In the genomic region with DNA sequence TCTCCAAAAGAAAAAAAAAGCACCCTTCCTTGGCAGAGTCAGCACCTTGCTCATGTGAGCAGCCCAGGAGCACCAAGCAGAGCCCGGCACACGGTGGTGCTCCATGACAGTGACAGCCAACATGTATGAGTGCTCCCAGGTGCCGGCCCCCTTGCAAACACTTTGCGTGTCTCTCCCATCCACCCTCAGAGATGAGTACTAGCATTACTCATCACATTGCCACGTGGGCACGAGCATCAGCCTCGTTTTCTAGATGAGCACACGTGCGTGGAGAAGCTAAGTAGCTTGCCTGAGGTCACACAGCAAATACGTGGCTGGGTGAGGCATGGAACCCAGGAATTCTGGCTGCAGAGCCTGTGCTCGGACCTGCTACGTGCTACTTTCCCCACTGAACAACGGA, we compare ENCODE assay signal across 13 cellular contexts.
DNase-seq lines count a peak whose midpoint lies in the region; ATAC-seq and TF ChIP-seq lines count a peak whose summit lies in the region.
"Had no signal": no experiment of that assay in that cellular context is flagged by ENCODE, and none has a peak within 500 bp of the region (broad histone marks: within the 10 kb centered on the region; RNA-seq: fewer than 3 reads in every experiment).

No MANE protein-coding gene starts in this region.

- H3K27me3 ChIP-seq in RWPE2 (ENCODE audit: insufficient read depth, poor library complexity, severe bottlenecking) = no peaks in the 10 kb centered on the region
- peaks cover 20% of the 10 kb centered on the region for H3K27me3 ChIP-seq in upper lobe of right lung
- H3K27me3 ChIP-seq: BLaER1 treated with 17β-estradiol and CSF1 and Interleukin-3, amounts not matched to agents 10 nM and 100 nM; hepatocyte had no signal

- peaks cover 47% of the 10 kb centered on the region for H3K4me1 ChIP-seq in RWPE2 (ENCODE audit: insufficient read depth, poor library complexity, severe bottlenecking)
- H3K4me1 ChIP-seq in upper lobe of right lung = no peaks in the 10 kb centered on the region

- H3K4me3 ChIP-seq in RWPE2 (ENCODE audit: severe bottlenecking) (no peak overlapping the region), upper lobe of right lung (no peak overlapping the region)
- H3K4me3 ChIP-seq: BLaER1 treated with 17β-estradiol and CSF1 and Interleukin-3, amounts not matched to agents 10 nM and 100 nM; hepatocyte had no signal

- in situ Hi-C loops in ACHN (cut with HindIII; ENCODE audit: low pct_ligation_motif_present, low pct_unique_long_range_greater_than_20kb, low sequenced_read_pairs) = loop anchor here (25.0 kb wide), 1 partner anchor 499 kb away; no protein-coding TSS in a partner anchor

- TF ChIP-seq CTCF in RWPE2 (IDR thresholded peaks at IDR 0.05; ENCODE audit: poor library complexity, severe bottlenecking) (no peak), upper lobe of right lung (IDR thresholded peaks at IDR 0.05) (no peak)

- H3K27ac ChIP-seq in RWPE2 (ENCODE audit: poor library complexity, severe bottlenecking) (no peak overlapping the region), upper lobe of right lung (no peak overlapping the region)
- H3K27ac ChIP-seq: BLaER1 treated with 17β-estradiol and CSF1 and Interleukin-3, amounts not matched to agents 10 nM and 100 nM; hepatocyte; HL-60 had no signal

- DNase-seq in ACHN (peak; percentile 78), ELR (ENCODE audit: low read depth) (peak; percentile 96), RWPE2 (ENCODE audit: low spot score) (no peak), fibroblast of peridontal ligament (ENCODE audit: extremely low read depth) (peak; percentile 38), NOMO-1 (lab: John Stamatoyannopoulos, UW; ENCODE audit: unreplicated experiment in 2 of 2) (no peak), HUDEP-2 (lab: John Stamatoyannopoulos, UW; ENCODE audit: unreplicated experiment in 76 of 76) (no peak), upper lobe of right lung (no peak)
- DNase-seq: NCI-H524 treated with DMSO at 0.1 percent for 48 hours, SIG-M5 had no signal

- H3K36me3 ChIP-seq in RWPE2 (ENCODE audit: low read depth) (no peaks in the 10 kb centered on the region), upper lobe of right lung (no peaks in the 10 kb centered on the region)
- H3K36me3 ChIP-seq: BLaER1 treated with 17β-estradiol and CSF1 and Interleukin-3, amounts not matched to agents 10 nM and 100 nM had no signal

- H3K9me3 ChIP-seq in RWPE2 (ENCODE audit: severe bottlenecking) = no peaks in the 10 kb centered on the region
- no peaks in the 10 kb centered on the region for H3K9me3 ChIP-seq in upper lobe of right lung
- H3K9me3 ChIP-seq: BLaER1 treated with 17β-estradiol and CSF1 and Interleukin-3, amounts not matched to agents 10 nM and 100 nM had no signal

- ATAC-seq in RWPE2 (ENCODE audit: low read depth) = peak; percentile 16; the same call in 2 of the 3 replicates
- no peak for ATAC-seq in upper lobe of right lung
- no peak for ATAC-seq in GM18909 (IDR thresholded peaks at IDR 0.05; ENCODE audit: poor library complexity, unreplicated experiment)

- intact Hi-C loops in upper lobe of right lung (cut with DNase I) = no loop called here

Comparison
In these comparisons a context has a peak if more than half of its experiments do, and no peak if none do; other contexts are left out.
1. DNase-seq: peak in ACHN (single experiment), ELR (single experiment) and fibroblast of peridontal ligament (single experiment); none in RWPE2 (single experiment), NOMO-1 (0 of 2), HUDEP-2 (0 of 76) and upper lobe of right lung (single experiment).